1 cellular context compared by ENCODE assay signal in the genomic region with DNA sequence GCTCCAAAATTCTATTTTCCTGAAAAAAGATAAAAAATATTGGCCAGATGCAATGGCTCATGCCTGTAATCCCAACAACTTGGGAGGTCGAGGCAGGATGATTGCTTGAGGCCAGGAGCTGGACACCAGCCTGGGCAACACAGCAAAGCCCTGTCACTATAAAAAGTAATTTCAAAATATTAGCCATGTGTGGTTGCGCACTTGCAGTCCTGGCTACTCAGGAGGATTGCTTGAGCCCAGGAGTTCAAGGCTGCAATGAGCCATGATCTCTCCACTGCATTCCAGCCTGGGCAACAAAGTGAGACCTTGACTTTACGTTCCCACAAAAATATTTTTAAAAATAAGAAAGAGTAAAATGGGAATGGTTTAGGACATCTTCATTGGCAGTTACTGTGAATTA.
TF ChIP-seq lines count a peak whose summit lies in the region.

No MANE protein-coding gene starts in this region.

TF ChIP-seq in A549, 52 proteins besides CTCF, POLR2A, EP300 and RAD21 (continued from another document):
- TF ChIP-seq, protein P1, sequence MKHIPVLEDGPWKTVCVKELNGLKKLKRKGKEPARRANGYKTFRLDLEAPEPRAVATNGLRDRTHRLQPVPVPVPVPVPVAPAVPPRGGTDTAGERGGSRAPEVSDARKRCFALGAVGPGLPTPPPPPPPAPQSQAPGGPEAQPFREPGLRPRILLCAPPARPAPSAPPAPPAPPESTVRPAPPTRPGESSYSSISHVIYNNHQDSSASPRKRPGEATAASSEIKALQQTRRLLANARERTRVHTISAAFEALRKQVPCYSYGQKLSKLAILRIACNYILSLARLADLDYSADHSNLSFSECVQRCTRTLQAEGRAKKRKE (CRISPR knock-in tag; IDR thresholded peaks at IDR 0.05; ENCODE audit: low read depth): no peak
- TF ChIP-seq MAZ (IDR thresholded peaks at IDR 0.05; ENCODE audit: borderline replicate concordance, low read depth, low read length) (no peak), FOXS1 (CRISPR knock-in tag; IDR thresholded peaks at IDR 0.05) (no peak)
